ENCODE assay signal across 24 cellular contexts in the genomic region with DNA sequence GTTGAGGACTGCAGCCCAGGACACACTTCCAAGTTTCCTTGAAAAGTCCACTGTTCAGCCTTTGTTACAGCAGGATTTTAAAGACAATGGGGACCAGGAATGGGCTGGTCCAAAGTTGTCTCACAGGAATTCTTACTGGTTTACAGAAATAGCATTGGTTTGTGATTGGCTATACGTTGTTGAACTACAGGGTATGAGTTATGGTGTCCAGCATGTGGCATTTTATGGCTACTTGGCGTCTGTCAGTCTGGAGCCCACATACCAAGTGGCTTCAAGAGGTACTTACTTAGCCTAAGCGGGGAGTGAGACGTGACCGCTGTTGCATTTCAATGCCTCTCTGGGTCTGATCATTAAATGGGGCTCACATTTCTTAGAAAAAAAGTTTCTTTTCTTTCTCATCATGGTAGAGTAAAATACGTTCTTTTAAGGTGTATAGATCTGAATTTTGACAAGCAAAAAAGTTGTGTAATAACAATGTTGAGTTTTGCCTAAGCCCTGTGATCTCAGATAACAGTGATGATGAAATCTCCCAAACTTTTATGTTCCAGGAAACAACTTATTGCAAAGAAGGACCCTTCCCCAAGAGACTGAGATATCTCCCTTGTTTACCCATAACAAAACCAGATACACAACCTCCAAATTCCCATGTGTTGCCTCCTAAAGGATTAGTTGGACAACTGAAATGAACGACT.
DNase-seq lines count a peak whose midpoint lies in the region; ATAC-seq and TF ChIP-seq lines count a peak whose summit lies in the region.
"Had no signal": no experiment of that assay in that cellular context is flagged by ENCODE, and none has a peak within 500 bp of the region (broad histone marks: within the 10 kb centered on the region; RNA-seq: fewer than 3 reads in every experiment).

No MANE protein-coding gene starts in this region.

- H2AFZ ChIP-seq in H9 (ENCODE audit: low read length): no peak overlapping the region

- H4K20me1 ChIP-seq in H9 (ENCODE audit: control insufficient read depth, insufficient read depth, insufficient read length): no peaks in the 10 kb centered on the region

- H2BK5ac ChIP-seq in H9 (ENCODE audit: insufficient read length, low read length): no peak overlapping the region

- H3K79me1 ChIP-seq in H9 (ENCODE audit: insufficient read depth, low read depth, low read length, poor library complexity, severe bottlenecking): no peaks in the 10 kb centered on the region

- no peak for TF ChIP-seq CTCF in WTC11 (IDR thresholded peaks at IDR 0.05)
- TF ChIP-seq CTCF in thyroid gland (IDR thresholded peaks at IDR 0.05): no peak
- TF ChIP-seq CTCF in H9 (conservative IDR thresholded peaks at IDR 0.05): no peak

- no peaks in the 10 kb centered on the region for H3K79me2 ChIP-seq in H9 (ENCODE audit: insufficient read depth, low read length)

- no peak overlapping the region for H2BK120ac ChIP-seq in H9 (ENCODE audit: low read depth, low read length, poor library complexity, severe bottlenecking)

- ATAC-seq in WTC11: no peak
- no peak for ATAC-seq in HG03457 (IDR thresholded peaks at IDR 0.05; ENCODE audit: unreplicated experiment)
- no peak for ATAC-seq in activated CD4-positive, CD25-positive, alpha-beta regulatory T cell treated with anti-CD3 and anti-CD28 coated beads, Interleukin-2, amount 50 U/mL, for 24 hours
- ATAC-seq: left colon, natural killer cell had no signal

- no peak overlapping the region for H3K4me3 ChIP-seq in thyroid gland (replicated peaks in 1 of 3)
- H3K4me3 ChIP-seq: cardiac muscle cell, stomach, transverse colon had no signal

- POLR2A ChIA-PET in WTC11 (lab: Charles Lee): no interaction called here

- no peak overlapping the region for H2AK5ac ChIP-seq in H9 (ENCODE audit: insufficient read length, low read length)

- H3K4me1 ChIP-seq in thyroid gland (peaks cover 21 to 24% of the 10 kb centered on the region in 2 donors), H9 (ENCODE audit: insufficient read depth, low read length) (no peaks in the 10 kb centered on the region)
- H3K4me1 ChIP-seq: BE2C, stomach, transverse colon had no signal

- no peaks in the 10 kb centered on the region for H3K27me3 Mint-ChIP-seq in WTC11 (ENCODE audit: low read depth)
- no peaks in the 10 kb centered on the region; the same call in 1 of the 2 replicates for H3K27me3 Mint-ChIP-seq in H9 (ENCODE audit: low read depth)
- H3K27me3 Mint-ChIP-seq: dendritic cell treated with granulocyte-macrophage colony-stimulating factor and Interleukin-4, amounts not matched to agents 40 ng/mL and 50 ng/mL, for 4 days had no signal

- CTCF ChIA-PET in WTC11 (lab: Charles Lee): no interaction called here

- H3K56ac ChIP-seq in H9 (ENCODE audit: insufficient read length, low read depth, low read length): no peak overlapping the region

- H3K18ac ChIP-seq in H9 (ENCODE audit: insufficient read length, low read depth, low read length): no peak overlapping the region

- WGBS in thyroid gland, 2 donors: 39 to 46% methylated on average over 7 of the region's 7 CpGs
- WGBS in H9 (ENCODE audit: extremely low coverage, insufficient read length, low lambda C conversion rate): no CpG with 5 or more reads among the region's 7 CpGs

- H3K27ac Mint-ChIP-seq in WTC11 (no peak overlapping the region), H9 (no peak overlapping the region)
- H3K27ac Mint-ChIP-seq: dendritic cell treated with granulocyte-macrophage colony-stimulating factor and Interleukin-4, amounts not matched to agents 40 ng/mL and 50 ng/mL, for 4 days; natural killer cell had no signal

- no peak overlapping the region for H3K14ac ChIP-seq in H9 (ENCODE audit: insufficient read depth, low read length)

- H4K8ac ChIP-seq in H9 (replicated peaks; ENCODE audit: insufficient read length, low read depth, low read length): no peak overlapping the region

- no peak overlapping the region for H3K23ac ChIP-seq in H9 (ENCODE audit: insufficient read length, low read depth, low read length)

- H3K4ac ChIP-seq in H9 (ENCODE audit: low read depth, low read length): no peak overlapping the region

- H2BK20ac ChIP-seq in H9 (ENCODE audit: low read depth, low read length, poor library complexity, severe bottlenecking): no peak overlapping the region

- H3K23me2 ChIP-seq in H9 (ENCODE audit: insufficient read length, low read depth, low read length, poor library complexity, severe bottlenecking): no peaks in the 10 kb centered on the region

- DNase-seq in NCI-H2227 treated with DMSO at 0.1 percent for 48 hours (lab: John Stamatoyannopoulos, UW) (peak; percentile 7), NCI-H2227 (lab: John Stamatoyannopoulos, UW; ENCODE audit: unreplicated experiment) (no peak), NCI-H128 (lab: John Stamatoyannopoulos, UW; ENCODE audit: unreplicated experiment) (peak; percentile 18), WTC11 (ENCODE audit: low spot score) (no peak), thyroid gland (peak; percentile 57 to 67), H9 (no peak)
- DNase-seq: activated naive CD4-positive, alpha-beta T cell treated with anti-CD3 and anti-CD28 coated beads, Interleukin-2, amount 50 U/mL, for 16 hours; activated T-cell treated with anti-CD3 and anti-CD28 coated beads, Interleukin-2, amount 50 U/mL, for 48 hours; anterior cingulate cortex; BE2C; glutamatergic neuron; left colon; midbrain; MM.1S; natural killer cell; NCI-H2029; NCI-H69; retina; stomach; transverse colon had no signal

- no peak overlapping the region for H3K4me3 Mint-ChIP-seq in WTC11
- H3K4me3 Mint-ChIP-seq in H9: no peak overlapping the region
- H3K4me3 Mint-ChIP-seq: dendritic cell treated with granulocyte-macrophage colony-stimulating factor and Interleukin-4, amounts not matched to agents 40 ng/mL and 50 ng/mL, for 4 days; natural killer cell had no signal

- intact Hi-C loops in thyroid gland (cut with DNase I): no loop called here

- H3T11ph ChIP-seq in H9 (ENCODE audit: low read length): no peak overlapping the region

- H3K9me3 ChIP-seq in thyroid gland: no peaks in the 10 kb centered on the region
- no peaks in the 10 kb centered on the region for H3K9me3 ChIP-seq in H9 (ENCODE audit: control insufficient read depth, low read depth, low read length)
- H3K9me3 ChIP-seq: BE2C, stomach, transverse colon had no signal

- H3K9ac ChIP-seq in H9 (ENCODE audit: extremely low read depth, insufficient read length, low read length): no peak overlapping the region

- H3K9me3 Mint-ChIP-seq in WTC11: peaks cover 15% of the 10 kb centered on the region
- H3K9me3 Mint-ChIP-seq in H9: no peaks in the 10 kb centered on the region

- H3K27me3 ChIP-seq in thyroid gland: no peaks in the 10 kb centered on the region
- H3K27me3 ChIP-seq in H9 (ENCODE audit: insufficient read depth, low read length): no peaks in the 10 kb centered on the region
- H3K27me3 ChIP-seq: BE2C, cardiac muscle cell, stomach, transverse colon had no signal

- H3K36me3 Mint-ChIP-seq in WTC11 (no peaks in the 10 kb centered on the region), H9 (ENCODE audit: insufficient read depth in 1 of 3, low read depth in 3 of 3) (peaks cover 0 to 4% (median 2%) of the 10 kb centered on the region in 3 experiments; a peak in 1 of 7 replicates)
- H3K36me3 Mint-ChIP-seq: natural killer cell had no signal

- no peaks in the 10 kb centered on the region for H3K36me3 ChIP-seq in thyroid gland
- H3K36me3 ChIP-seq: BE2C, cardiac muscle cell, stomach, transverse colon had no signal

- TF ChIP-seq POLR2A in thyroid gland (IDR thresholded peaks at IDR 0.05): no peak

- H4K91ac ChIP-seq in H9 (ENCODE audit: insufficient read length, low read depth, low read length): no peak overlapping the region

- H3K4me2 ChIP-seq in H9 (ENCODE audit: insufficient read depth, insufficient read length, low read length): no peak overlapping the region

- H4K5ac ChIP-seq in H9 (ENCODE audit: insufficient read length, low read depth, low read length): no peak overlapping the region

- no peak overlapping the region for H2BK12ac ChIP-seq in H9 (ENCODE audit: insufficient read length, low read depth, low read length)

- H3K27ac ChIP-seq in thyroid gland: peak overlapping the region; percentile 3 to 65 (median 24)
- H3K27ac ChIP-seq in H9 (ENCODE audit: insufficient read length, low read depth, low read length): no peak overlapping the region
- H3K27ac ChIP-seq: cardiac muscle cell, stomach, transverse colon had no signal

- no peak overlapping the region for H2BK15ac ChIP-seq in H9 (ENCODE audit: low read depth, low read length)

- H3K4me1 Mint-ChIP-seq in WTC11: peaks cover 15% of the 10 kb centered on the region
- H3K4me1 Mint-ChIP-seq in H9: peaks cover 10 to 14% of the 10 kb centered on the region in 2 experiments
- H3K4me1 Mint-ChIP-seq: natural killer cell had no signal

TF ChIP-seq in WTC11, 78 proteins besides CTCF, POLR2A, EP300 and RAD21 (continues in another document):
- TF ChIP-seq GABPB1 (CRISPR knock-in tag; IDR thresholded peaks at IDR 0.05) (0 out of 2 replicates have a peak, but pooled peaks have one; percentile 29), RELA (CRISPR knock-in tag; IDR thresholded peaks at IDR 0.05; ENCODE audit: borderline replicate concordance) (no peak), PRDM15 (CRISPR knock-in tag; IDR thresholded peaks at IDR 0.05) (no peak)

Comparison
In these comparisons a context has a peak if more than half of its experiments do, and no peak if none do; other contexts are left out.
1. DNase-seq: peak in NCI-H2227 treated with DMSO at 0.1 percent for 48 hours (single experiment), NCI-H128 (single experiment) and thyroid gland (2 of 2); none in NCI-H2227 (single experiment), WTC11 (single experiment) and H9 (single experiment).